8 cellular contexts compared by ENCODE assay signal in the genomic region with DNA sequence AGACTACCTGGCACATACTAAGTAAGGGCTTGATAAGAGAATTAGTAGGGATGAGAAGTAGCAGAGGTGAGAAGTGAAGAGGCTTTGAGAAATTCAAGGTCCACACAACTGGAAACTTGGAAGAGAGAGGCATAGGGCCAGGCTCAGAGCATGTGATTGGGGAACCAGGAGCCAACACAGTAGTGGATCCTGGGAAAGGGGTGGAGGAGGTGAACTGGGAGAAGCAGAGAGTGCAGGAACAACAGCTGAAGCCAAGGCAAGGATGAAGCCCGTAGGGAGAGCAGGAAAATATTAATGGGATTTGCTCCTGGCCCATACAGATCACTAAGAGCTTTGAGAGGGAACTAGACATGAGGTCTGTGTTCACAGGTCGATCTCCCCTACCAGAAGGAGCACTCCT. TPM values are rescaled to one million over a fixed set of nuclear protein-coding genes. Genes with fewer than 3 reads are reported as not detected.
DNase-seq lines count a peak whose midpoint lies in the region; ATAC-seq and TF ChIP-seq lines count a peak whose summit lies in the region.
"Had no signal": no experiment of that assay in that cellular context is flagged by ENCODE, and none has a peak within 500 bp of the region (broad histone marks: within the 10 kb centered on the region; RNA-seq: fewer than 3 reads in every experiment).

No MANE protein-coding gene starts in this region.

- H3K27ac ChIP-seq in Karpas-422 (ENCODE audit: low read length) (peak overlapping the region; percentile 74), neural progenitor cell (no peak overlapping the region)

- H3K9me3 Mint-ChIP-seq in activated T-helper 17 cell treated with anti-CD3 and anti-CD28 coated beads, Interleukin-2, amount 50 U/mL, for 72 hours, result no peaks in the 10 kb centered on the region
- H3K9me3 Mint-ChIP-seq in neural progenitor cell, result no peaks in the 10 kb centered on the region
- peaks cover 3% of the 10 kb centered on the region for H3K9me3 Mint-ChIP-seq in glutamatergic neuron (ENCODE audit: unreplicated experiment)

- H3K4me1 Mint-ChIP-seq in activated T-helper 17 cell treated with anti-CD3 and anti-CD28 coated beads, Interleukin-2, amount 50 U/mL, for 72 hours, result peaks cover 42% of the 10 kb centered on the region
- peaks cover 15% of the 10 kb centered on the region for H3K4me1 Mint-ChIP-seq in neural progenitor cell
- peaks cover 4% of the 10 kb centered on the region for H3K4me1 Mint-ChIP-seq in glutamatergic neuron (ENCODE audit: low read depth, unreplicated experiment)

- DNase-seq in Karpas-422 (no peak), neural progenitor cell (ENCODE audit: low spot score) (no peak), H4 (ENCODE audit: low spot score) (no peak), glutamatergic neuron (no peak)
- DNase-seq: DMS53, NCI-H1417 treated with DMSO at 0.1 percent for 48 hours had no signal

- H3F3A ChIP-seq in neural progenitor cell (ENCODE audit: low read depth), result peaks cover 18% of the 10 kb centered on the region

- H2AFZ ChIP-seq in Karpas-422 (ENCODE audit: low read length) (peak overlapping the region; percentile 58; the same call in 1 of the 2 replicates), neural progenitor cell (replicated peaks) (no peak overlapping the region)

- H3K27ac Mint-ChIP-seq in activated T-helper 17 cell treated with anti-CD3 and anti-CD28 coated beads, Interleukin-2, amount 50 U/mL, for 72 hours, result peak overlapping the region; percentile 79
- H3K27ac Mint-ChIP-seq in neural progenitor cell (peak overlapping the region; percentile 8), glutamatergic neuron (ENCODE audit: unreplicated experiment) (no peak overlapping the region)

- H3K36me3 ChIP-seq in Karpas-422 (ENCODE audit: insufficient read depth, low read length) (peaks cover 9% of the 10 kb centered on the region; the same call in 1 of the 2 replicates), neural progenitor cell (no peaks in the 10 kb centered on the region)

- H3K27me3 Mint-ChIP-seq in activated T-helper 17 cell treated with anti-CD3 and anti-CD28 coated beads, Interleukin-2, amount 50 U/mL, for 72 hours, result no peaks in the 10 kb centered on the region
- H3K27me3 Mint-ChIP-seq in neural progenitor cell (ENCODE audit: insufficient read depth, low read depth) (peaks cover 6% of the 10 kb centered on the region), glutamatergic neuron (ENCODE audit: unreplicated experiment) (peaks cover 2% of the 10 kb centered on the region)

- no peak for ATAC-seq in activated T-helper 17 cell treated with anti-CD3 and anti-CD28 coated beads, Interleukin-2, amount 50 U/mL, for 72 hours (replicated peaks)
- ATAC-seq in HG03159 (IDR thresholded peaks at IDR 0.05; ENCODE audit: unreplicated experiment), result no peak

- H3K9me3 ChIP-seq in Karpas-422 (ENCODE audit: low read length), result no peaks in the 10 kb centered on the region
- no peaks in the 10 kb centered on the region for H3K9me3 ChIP-seq in neural progenitor cell (ENCODE audit: low read depth)

- H3K4me2 ChIP-seq in Karpas-422 (ENCODE audit: low read depth, low read length, poor library complexity, severe bottlenecking), result peak overlapping the region; percentile 64
- no peak overlapping the region for H3K4me2 ChIP-seq in neural progenitor cell

- H3K4me1 ChIP-seq in Karpas-422 (ENCODE audit: low read length) (peaks cover 66% of the 10 kb centered on the region), neural progenitor cell (no peaks in the 10 kb centered on the region)

- H3K36me3 Mint-ChIP-seq in activated T-helper 17 cell treated with anti-CD3 and anti-CD28 coated beads, Interleukin-2, amount 50 U/mL, for 72 hours (ENCODE audit: low read depth), result peaks cover 59% of the 10 kb centered on the region
- no peaks in the 10 kb centered on the region for H3K36me3 Mint-ChIP-seq in neural progenitor cell
- H3K36me3 Mint-ChIP-seq in glutamatergic neuron (ENCODE audit: unreplicated experiment), result no peaks in the 10 kb centered on the region

- TF ChIP-seq CTCF in neural progenitor cell (IDR thresholded peaks at IDR 0.05), result no peak
- TF ChIP-seq CTCF in glutamatergic neuron (IDR thresholded peaks at IDR 0.05; ENCODE audit: partially characterized antibody, unreplicated experiment), result no peak

- H3K9ac ChIP-seq in Karpas-422 (ENCODE audit: low read length), result peak overlapping the region; percentile 65
- no peak overlapping the region for H3K9ac ChIP-seq in neural progenitor cell

- H3K4me3 ChIP-seq in Karpas-422 (ENCODE audit: low read length) (peak overlapping the region; percentile 61; the same call in 1 of the 2 replicates), neural progenitor cell (no peak overlapping the region)

- peak overlapping the region; percentile 93 for H3K4me3 Mint-ChIP-seq in activated T-helper 17 cell treated with anti-CD3 and anti-CD28 coated beads, Interleukin-2, amount 50 U/mL, for 72 hours
- H3K4me3 Mint-ChIP-seq in neural progenitor cell, result no peak overlapping the region
- H3K4me3 Mint-ChIP-seq in glutamatergic neuron (ENCODE audit: unreplicated experiment), result no peak overlapping the region

- H4K20me1 ChIP-seq in Karpas-422 (ENCODE audit: insufficient read depth, low read depth, low read length) (no peaks in the 10 kb centered on the region), neural progenitor cell (ENCODE audit: low read depth) (no peaks in the 10 kb centered on the region)

- peaks cover 38% of the 10 kb centered on the region for H3K79me2 ChIP-seq in Karpas-422 (ENCODE audit: low read length)
- no peaks in the 10 kb centered on the region for H3K79me2 ChIP-seq in neural progenitor cell (ENCODE audit: low read depth)

- H3K27me3 ChIP-seq in Karpas-422 (ENCODE audit: low read length) (no peaks in the 10 kb centered on the region), neural progenitor cell (no peaks in the 10 kb centered on the region)

- H3K9me2 ChIP-seq in Karpas-422 (replicated peaks; ENCODE audit: insufficient read depth, low read length), result no peaks in the 10 kb centered on the region

RNA-seq across cellular contexts. Expression of gene ITGB7, which starts 1.4 kb away (rescaled TPM):
- total RNA-seq in Karpas-422 (2014; rRNA removed; shearing (Covaris generic); ENCODE audit: low replicate concordance), result 124 and 159 TPM in 2 replicates
- total RNA-seq in activated T-helper 17 cell treated with anti-CD3 and anti-CD28 coated beads, Interleukin-2, amount 50 U/mL, for 72 hours, result 100 to 1,000 TPM; 183 to 187 TPM
- 0.43 TPM in 1 of 2 replicates, not detected in the other for total RNA-seq in neural progenitor cell (ENCODE audit: low replicate concordance)
- 0.39 and 1.2 TPM in 2 replicates for total RNA-seq in H4 (2014; rRNA removed; shearing (Covaris generic))
- total RNA-seq in glutamatergic neuron (ENCODE audit: unreplicated experiment), result not detected

RNA-seq across cellular contexts. Expression of gene RARG, which starts 23.6 kb away (rescaled TPM):
- 1.7 and 6.5 TPM in 2 replicates for total RNA-seq in Karpas-422 (2014; rRNA removed; shearing (Covaris generic); ENCODE audit: low replicate concordance)
- total RNA-seq in activated T-helper 17 cell treated with anti-CD3 and anti-CD28 coated beads, Interleukin-2, amount 50 U/mL, for 72 hours, result 10 to 100 TPM; 28.5 to 58.3 TPM
- total RNA-seq in neural progenitor cell (ENCODE audit: low replicate concordance) (17.0 and 30.9 TPM in 2 replicates), glutamatergic neuron (ENCODE audit: unreplicated experiment) (0.27 TPM)
- total RNA-seq in H4 (2014; rRNA removed; shearing (Covaris generic)), result 20.0 and 24.2 TPM in 2 replicates

RNA-seq across cellular contexts. Expression of gene CSAD, which starts 27.7 kb away (rescaled TPM):
- total RNA-seq in Karpas-422 (2014; rRNA removed; shearing (Covaris generic); ENCODE audit: low replicate concordance), result 13.1 and 19.2 TPM in 2 replicates
- 10 to 100 TPM; 29.8 to 43.5 TPM for total RNA-seq in activated T-helper 17 cell treated with anti-CD3 and anti-CD28 coated beads, Interleukin-2, amount 50 U/mL, for 72 hours
- 26.9 and 33.0 TPM in 2 replicates for total RNA-seq in neural progenitor cell (ENCODE audit: low replicate concordance)
- 0.66 and 2.8 TPM in 2 replicates for total RNA-seq in H4 (2014; rRNA removed; shearing (Covaris generic))
- total RNA-seq in glutamatergic neuron (ENCODE audit: unreplicated experiment), result 34.5 TPM

RNA-seq across cellular contexts. Expression of gene ZNF740, which starts 27.9 kb away (rescaled TPM):
- 24.0 and 30.6 TPM in 2 replicates for total RNA-seq in Karpas-422 (2014; rRNA removed; shearing (Covaris generic); ENCODE audit: low replicate concordance)
- 10 to 100 TPM; 41.8 to 42.3 TPM for total RNA-seq in activated T-helper 17 cell treated with anti-CD3 and anti-CD28 coated beads, Interleukin-2, amount 50 U/mL, for 72 hours
- total RNA-seq in neural progenitor cell (ENCODE audit: low replicate concordance) (38.4 and 40.4 TPM in 2 replicates), glutamatergic neuron (ENCODE audit: unreplicated experiment) (38.2 TPM)
- total RNA-seq in H4 (2014; rRNA removed; shearing (Covaris generic)), result 4.7 and 6.3 TPM in 2 replicates

RNA-seq across cellular contexts. Expression of gene ESPL1, which starts 59.7 kb away (rescaled TPM):
- 9.4 and 22.8 TPM in 2 replicates for total RNA-seq in Karpas-422 (2014; rRNA removed; shearing (Covaris generic); ENCODE audit: low replicate concordance)
- total RNA-seq in activated T-helper 17 cell treated with anti-CD3 and anti-CD28 coated beads, Interleukin-2, amount 50 U/mL, for 72 hours, result 10 to 100 TPM; 80.1 to 92.1 TPM
- total RNA-seq in neural progenitor cell (ENCODE audit: low replicate concordance), result 34.3 and 54.0 TPM in 2 replicates
- total RNA-seq in H4 (2014; rRNA removed; shearing (Covaris generic)), result 7.8 and 22.6 TPM in 2 replicates
- 5.1 TPM for total RNA-seq in glutamatergic neuron (ENCODE audit: unreplicated experiment)

Comparison
In these comparisons a context has a peak if more than half of its experiments do, and no peak if none do; other contexts are left out.
1. RNA of gene ITGB7, which starts 1.4 kb away (total RNA-seq): 183 to 187 TPM in activated T-helper 17 cell treated with anti-CD3 and anti-CD28 coated beads, Interleukin-2, amount 50 U/mL, for 72 hours and 124 to 159 TPM in Karpas-422; 0.39 to 1.2 TPM in H4, 0.43 TPM in neural progenitor cell and not detected in glutamatergic neuron (single experiment); every median in the first group is over 10 times any median in the second.